Comparison of ENCODE assay signal across 14 cellular contexts in the genomic region with DNA sequence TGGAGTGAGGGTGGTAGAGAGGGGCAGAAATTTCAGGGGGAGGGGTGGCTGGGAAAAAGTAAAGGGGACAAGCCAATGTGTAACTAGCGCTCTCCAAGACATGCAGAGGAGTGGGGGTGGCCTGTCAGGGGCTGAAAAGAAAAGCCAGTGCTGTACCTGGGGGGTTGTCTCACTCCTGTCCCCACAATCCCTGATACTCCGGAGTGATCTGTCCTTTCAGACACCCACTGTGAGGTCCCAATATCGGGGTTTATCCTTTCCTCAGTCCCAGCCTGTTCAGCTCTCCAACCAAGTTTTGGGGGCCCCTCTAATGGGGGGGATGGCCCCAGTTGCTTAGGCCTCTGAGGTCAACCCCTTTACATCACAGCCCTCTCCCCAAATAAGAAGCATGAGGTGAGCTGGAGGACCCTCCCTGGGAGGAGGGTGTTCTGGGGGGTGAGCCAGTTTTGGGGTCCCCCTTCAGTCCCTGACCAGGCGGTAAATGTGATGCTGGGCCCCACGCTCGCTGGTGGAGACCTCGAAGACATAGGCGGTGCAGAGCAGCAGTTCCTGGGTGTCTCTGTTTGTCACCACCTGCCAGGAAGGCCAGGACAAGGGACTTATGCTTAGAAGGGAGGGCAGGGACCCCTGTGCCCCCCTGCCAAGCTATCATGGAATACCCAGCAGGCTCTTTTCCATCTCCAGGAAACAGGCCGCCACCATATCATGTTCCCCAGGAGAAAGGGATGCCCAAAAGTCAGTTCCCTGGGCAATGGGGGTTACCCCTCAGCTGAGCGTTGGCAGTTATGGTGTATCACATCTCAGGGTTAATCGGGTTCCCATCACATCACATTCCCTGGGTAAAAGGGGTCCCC. TPM values are rescaled to one million over a fixed set of nuclear protein-coding genes. Genes with fewer than 3 reads are reported as not detected.
DNase-seq lines count a peak whose midpoint lies in the region; ATAC-seq and TF ChIP-seq lines count a peak whose summit lies in the region.
"Had no signal": no experiment of that assay in that cellular context is flagged by ENCODE, and none has a peak within 500 bp of the region (broad histone marks: within the 10 kb centered on the region; RNA-seq: fewer than 3 reads in every experiment).

No MANE protein-coding gene starts in this region.

- H3K79me2 ChIP-seq in OCI-LY3 (ENCODE audit: low read length): peaks cover 26% of the 10 kb centered on the region

- H3K36me3 Mint-ChIP-seq in stimulated activated effector memory CD8-positive, alpha-beta T cell treated with anti-CD3 and anti-CD28 coated beads, Interleukin-12 subunit alpha, Interleukin-12 subunit beta, amount 100 ng/mL, for 72 hours: peaks cover 45% of the 10 kb centered on the region
- peaks cover 25% of the 10 kb centered on the region for H3K36me3 Mint-ChIP-seq in glutamatergic neuron (ENCODE audit: unreplicated experiment)

- WGBS in right cardiac atrium: 93% methylated on average over 11 of the region's 11 CpGs

- ATAC-seq in right cardiac atrium: no peak
- no peak for ATAC-seq in stimulated activated effector memory CD8-positive, alpha-beta T cell treated with anti-CD3 and anti-CD28 coated beads, Interleukin-12 subunit alpha, Interleukin-12 subunit beta, amount 100 ng/mL, for 72 hours

- in situ Hi-C loops in HAP-1 (cut with MboI; ENCODE audit: low sequenced_read_pairs): no loop called here

- peak overlapping the region; percentile 20 for H3K4me3 Mint-ChIP-seq in stimulated activated effector memory CD8-positive, alpha-beta T cell treated with anti-CD3 and anti-CD28 coated beads, Interleukin-12 subunit alpha, Interleukin-12 subunit beta, amount 100 ng/mL, for 72 hours
- H3K4me3 Mint-ChIP-seq in glutamatergic neuron (ENCODE audit: unreplicated experiment): no peak overlapping the region
- H3K4me3 Mint-ChIP-seq: activated CD4-positive, alpha-beta T cell treated with anti-CD3 and anti-CD28 coated beads, Interleukin-2, amount 10 ng/mL, durations not matched to agents 24 days and 14 days had no signal

- peaks cover 61% of the 10 kb centered on the region for H3K4me1 Mint-ChIP-seq in stimulated activated effector memory CD8-positive, alpha-beta T cell treated with anti-CD3 and anti-CD28 coated beads, Interleukin-12 subunit alpha, Interleukin-12 subunit beta, amount 100 ng/mL, for 72 hours
- H3K4me1 Mint-ChIP-seq in glutamatergic neuron (ENCODE audit: low read depth, unreplicated experiment): peaks cover 12% of the 10 kb centered on the region

- H2AFZ ChIP-seq in OCI-LY3 (ENCODE audit: low read depth, low read length): no peak overlapping the region

- TF ChIP-seq CTCF in GM10248 (IDR thresholded peaks at IDR 0.05; ENCODE audit: control extremely low read depth, extremely low read depth, low read depth, missing control alignments) (no peak), OCI-LY3 (IDR thresholded peaks at IDR 0.05; ENCODE audit: low read depth, low read length) (no peak), glutamatergic neuron (IDR thresholded peaks at IDR 0.05; ENCODE audit: partially characterized antibody, unreplicated experiment) (no peak)

- peaks cover 70% of the 10 kb centered on the region for H3K4me1 ChIP-seq in OCI-LY3 (ENCODE audit: low read length)
- H3K4me1 ChIP-seq in right cardiac atrium (ENCODE audit: control insufficient read depth, insufficient read depth, low read length): no peaks in the 10 kb centered on the region
- 0 out of 2 replicates have a peak, but pooled peaks cover 2% of the 10 kb centered on the region for H3K4me1 ChIP-seq in HAP-1

- intact Hi-C loops in right cardiac atrium (cut with DNase I): no loop called here

- no peak overlapping the region for H3K9ac ChIP-seq in OCI-LY3 (ENCODE audit: low read length)

- H3K9me3 ChIP-seq in OCI-LY3 (ENCODE audit: insufficient read depth, low read length) (no peaks in the 10 kb centered on the region), right cardiac atrium (ENCODE audit: control insufficient read depth, low read length) (no peaks in the 10 kb centered on the region), HAP-1 (no peaks in the 10 kb centered on the region)

- peaks cover 42% of the 10 kb centered on the region for H4K20me1 ChIP-seq in OCI-LY3 (ENCODE audit: insufficient read depth, low read length)

- H3K27ac ChIP-seq in OCI-LY3 (ENCODE audit: low read length): peak overlapping the region; percentile 99
- peak overlapping the region; percentile 44 for H3K27ac ChIP-seq in right cardiac atrium (ENCODE audit: low read length)
- H3K27ac ChIP-seq: C4-2B, cardiac muscle cell had no signal

- H3K9me3 Mint-ChIP-seq in stimulated activated effector memory CD8-positive, alpha-beta T cell treated with anti-CD3 and anti-CD28 coated beads, Interleukin-12 subunit alpha, Interleukin-12 subunit beta, amount 100 ng/mL, for 72 hours: no peaks in the 10 kb centered on the region
- H3K9me3 Mint-ChIP-seq in glutamatergic neuron (ENCODE audit: unreplicated experiment): peaks cover 16% of the 10 kb centered on the region
- H3K9me3 Mint-ChIP-seq: activated CD4-positive, alpha-beta T cell treated with anti-CD3 and anti-CD28 coated beads, Interleukin-2, amount 10 ng/mL, durations not matched to agents 24 days and 14 days; activated T-helper 2 cell treated with anti-CD3 and anti-CD28 coated beads, Interferon-gamma antibody, Interleukin-2, Interleukin-4, amounts not matched to agents 10 μg/mL and 5 μg/mL and 100 μg/mL, durations not matched to agents 14 hours and 24 hours and 36 hours had no signal

- H3K27me3 ChIP-seq in OCI-LY3 (ENCODE audit: low read depth, low read length) (no peaks in the 10 kb centered on the region), right cardiac atrium (ENCODE audit: control insufficient read depth, insufficient read depth) (no peaks in the 10 kb centered on the region), HAP-1 (ENCODE audit: low read depth) (no peaks in the 10 kb centered on the region)
- H3K27me3 ChIP-seq: cardiac muscle cell had no signal

- DNase-seq in GM10248 (ENCODE audit: extremely low spot score) (peak; percentile 18), right cardiac atrium (no peak), Kasumi-1 (lab: John Stamatoyannopoulos, UW) (no peak), glutamatergic neuron (no peak), HAP-1 (ENCODE audit: low spot score in 2 of 2) (no peak)
- DNase-seq in stimulated activated effector memory CD8-positive, alpha-beta T cell treated with anti-CD3 and anti-CD28 coated beads, Interleukin-12 subunit alpha, Interleukin-12 subunit beta, amount 100 ng/mL, for 72 hours (ENCODE audit: low spot score in 2 of 2): no peak
- DNase-seq in activated CD8-positive, alpha-beta memory T cell treated with anti-CD3 and anti-CD28 coated beads for 24 hours: no peak
- DNase-seq: activated CD4-positive, alpha-beta T cell treated with anti-CD3 and anti-CD28 coated beads, Interleukin-2, amount 10 ng/mL, durations not matched to agents 24 days and 14 days had no signal

- peak overlapping the region; percentile 17 for H3K4me2 ChIP-seq in OCI-LY3 (ENCODE audit: low read length)

- H3K36me3 ChIP-seq in OCI-LY3 (replicated peaks; ENCODE audit: low read depth, low read length) (peaks cover 56% of the 10 kb centered on the region), HAP-1 (replicated peaks) (peaks cover 27% of the 10 kb centered on the region)

- H3K27me3 Mint-ChIP-seq in glutamatergic neuron (ENCODE audit: unreplicated experiment): peaks cover 20% of the 10 kb centered on the region
- H3K27me3 Mint-ChIP-seq: activated CD4-positive, alpha-beta T cell treated with anti-CD3 and anti-CD28 coated beads, Interleukin-2, amount 10 ng/mL, durations not matched to agents 24 days and 14 days had no signal

- peak overlapping the region; percentile 80 for H3K27ac Mint-ChIP-seq in stimulated activated effector memory CD8-positive, alpha-beta T cell treated with anti-CD3 and anti-CD28 coated beads, Interleukin-12 subunit alpha, Interleukin-12 subunit beta, amount 100 ng/mL, for 72 hours
- no peak overlapping the region for H3K27ac Mint-ChIP-seq in glutamatergic neuron (ENCODE audit: unreplicated experiment)

- CTCF ChIA-PET in GM10248 (lab: Yijun Ruan, JAX): interaction anchor here (1.0 to 2.9 kb wide), 5 partner anchors 12 to 50 kb away, joined by 3 to 13 read pairs (median 8); no protein-coding TSS in a partner anchor

- H3K4me3 ChIP-seq in OCI-LY3 (ENCODE audit: low read length) (no peak overlapping the region; the same call in 1 of the 2 replicates), right cardiac atrium (ENCODE audit: low read length) (no peak overlapping the region), HAP-1 (no peak overlapping the region)
- H3K4me3 ChIP-seq: cardiac muscle cell had no signal

- POLR2A ChIA-PET in GM10248 (lab: Yijun Ruan, JAX): interaction anchor here (1.1 to 1.2 kb wide), 2 partner anchors 10 to 34 kb away, joined by 3 to 4 read pairs; no protein-coding TSS in a partner anchor

RNA-seq across cellular contexts. Expression of a gene that starts 5.9 kb away (rescaled TPM):
- total RNA-seq in right cardiac atrium (1 to 10 TPM; 3.8 to 8.0 (median 6.5) TPM), glutamatergic neuron (ENCODE audit: unreplicated experiment) (not detected)
- polyA plus RNA-seq in right cardiac atrium: 2.3 TPM
- total RNA-seq: cardiac muscle cell, G401 had no signal

RNA-seq across cellular contexts. Expression of a gene that starts 16.1 kb away (rescaled TPM):
- 1 to 10 TPM; 1.3 to 2.1 (median 1.9) TPM for total RNA-seq in right cardiac atrium
- 1.2 TPM for polyA plus RNA-seq in right cardiac atrium
- 6.6 TPM for total RNA-seq in glutamatergic neuron (ENCODE audit: unreplicated experiment)
- total RNA-seq: G401 had no signal

RNA-seq across cellular contexts. Expression of a gene that starts 21.1 kb away (rescaled TPM):
- total RNA-seq in right cardiac atrium (10 to 100 TPM; 46.4 to 53.5 (median 53.2) TPM), glutamatergic neuron (ENCODE audit: unreplicated experiment) (140 TPM)
- 48.0 TPM for polyA plus RNA-seq in right cardiac atrium
- total RNA-seq: activated CD4-positive, alpha-beta T cell treated with anti-CD3 and anti-CD28 coated beads, Interleukin-2, amount 10 ng/mL, durations not matched to agents 24 days and 14 days; activated T-helper 2 cell treated with anti-CD3 and anti-CD28 coated beads, Interferon-gamma antibody, Interleukin-2, Interleukin-4, amounts not matched to agents 10 μg/mL and 5 μg/mL and 100 μg/mL, durations not matched to agents 14 hours and 24 hours and 36 hours had no signal

RNA-seq across cellular contexts. Expression of a gene that starts 22.6 kb away (rescaled TPM):
- total RNA-seq in right cardiac atrium (under 1 TPM in 2 of 4 donors, not detected in 2; 0.59 to 0.71 TPM), glutamatergic neuron (ENCODE audit: unreplicated experiment) (2.8 TPM)
- polyA plus RNA-seq in right cardiac atrium: 0.50 TPM
- total RNA-seq: activated CD4-positive, alpha-beta T cell treated with anti-CD3 and anti-CD28 coated beads, Interleukin-2, amount 10 ng/mL, durations not matched to agents 24 days and 14 days; activated T-helper 2 cell treated with anti-CD3 and anti-CD28 coated beads, Interferon-gamma antibody, Interleukin-2, Interleukin-4, amounts not matched to agents 10 μg/mL and 5 μg/mL and 100 μg/mL, durations not matched to agents 14 hours and 24 hours and 36 hours had no signal

RNA-seq across cellular contexts. Expression of a gene that starts 47.0 kb away (rescaled TPM):
- total RNA-seq in right cardiac atrium (not detected), glutamatergic neuron (ENCODE audit: unreplicated experiment) (0.49 TPM)
- not detected for polyA plus RNA-seq in right cardiac atrium
- total RNA-seq: activated CD4-positive, alpha-beta T cell treated with anti-CD3 and anti-CD28 coated beads, Interleukin-2, amount 10 ng/mL, durations not matched to agents 24 days and 14 days; G401 had no signal
- polyA plus RNA-seq: cardiac muscle cell, esophagus had no signal
